ENCODE assay signal across 15 cellular contexts in genomic region chr6:4109363-4109815, GRCh38. TPM values are rescaled to one million over a fixed set of nuclear protein-coding genes. Genes with fewer than 3 reads are reported as not detected.
DNase-seq lines count a peak whose midpoint lies in the region; ATAC-seq, FAIRE-seq and TF ChIP-seq lines count a peak whose summit lies in the region.
"Not testable (repeated sequence)": the region's sequence is repeated elsewhere in the genome, so short reads cannot be mapped to it uniquely, and the experiment has no call there.
"Had no signal": no experiment of that assay in that cellular context is flagged by ENCODE, and none has a peak within 500 bp of the region (broad histone marks: within the 10 kb centered on the region; RNA-seq: fewer than 3 reads in every experiment).

No MANE protein-coding gene starts in this region.

- H3K36me3 Mint-ChIP-seq in natural killer cell = peaks cover 11% of the 10 kb centered on the region

- not testable (repeated sequence) for TF ChIP-seq POLR2A in gastroesophageal sphincter (IDR thresholded peaks at IDR 0.05); stomach (IDR thresholded peaks at IDR 0.05)

- TF ChIP-seq EP300 in gastroesophageal sphincter (IDR thresholded peaks at IDR 0.05); stomach (IDR thresholded peaks at IDR 0.05): not testable (repeated sequence)

- ATAC-seq in gastroesophageal sphincter (peak; percentile 86), natural killer cell (peak in 2 of 3 donors; percentile 41 to 42)

- TF ChIP-seq CTCF in astrocyte of the cerebellum (IDR thresholded peaks at IDR 0.05; ENCODE audit: low read depth, low read length, missing control alignments); gastroesophageal sphincter (IDR thresholded peaks at IDR 0.05); kidney (IDR thresholded peaks at IDR 0.05; ENCODE audit: borderline replicate concordance, extremely low read depth, insufficient read depth); natural killer cell (IDR thresholded peaks at IDR 0.05); stomach (IDR thresholded peaks at IDR 0.05): not testable (repeated sequence)

- FAIRE-seq in kidney (lab: Jason Lieb, UNC) = peak; percentile 96

- intact Hi-C loops in kidney (cut with DNase I); natural killer cell (cut with micrococcal nuclease); stomach (cut with DNase I; ENCODE audit: low total_unique reads): not testable (repeated sequence)

- H3K4me1 ChIP-seq in gastroesophageal sphincter = peaks cover 0 to 22% (median 6%) of the 10 kb centered on the region in 3 donors
- peaks cover 5 to 11% of the 10 kb centered on the region in 2 donors for H3K4me1 ChIP-seq in kidney (ENCODE audit: control insufficient read depth in 1 of 2, insufficient read depth in 1 of 2, low read depth in 1 of 2, low read length in 2 of 2)
- H3K4me1 ChIP-seq in stomach = peaks cover 5 to 30% (median 21%) of the 10 kb centered on the region in 4 donors

- in situ Hi-C loops in astrocyte of the cerebellum (cut with HindIII; ENCODE audit: low sequenced_read_pairs) = not testable (repeated sequence)

- not testable (repeated sequence) for H3K9ac ChIP-seq in kidney (ENCODE audit: low read length in 2 of 2)

- H3K4me1 Mint-ChIP-seq in natural killer cell = not testable (repeated sequence)

- WGBS in gastroesophageal sphincter (ENCODE audit: low coverage in 1 of 2), 2 donors = 19 to 23% methylated on average over 4 of the region's 4 CpGs
- 11 to 31% (median 16%) methylated on average over 4 of the region's 4 CpGs for WGBS in stomach, 5 donors

- not testable (repeated sequence) for H3K9me3 Mint-ChIP-seq in natural killer cell

- not testable (repeated sequence) for H3K27me3 ChIP-seq in gastroesophageal sphincter, stomach

- H3K27ac Mint-ChIP-seq in natural killer cell = not testable (repeated sequence)

- DNase-seq in HT1080 (ENCODE audit: low read depth) (peak; percentile 37), astrocyte of the cerebellum (ENCODE audit: low read depth) (peak; percentile 81), dermis blood vessel endothelial cell (peak; percentile 61)
- not testable (repeated sequence) for DNase-seq in kidney, natural killer cell, stomach

- peak overlapping the region in 2 of 4 donors; percentile 38 to 68 for H3K27ac ChIP-seq in gastroesophageal sphincter
- H3K27ac ChIP-seq in kidney (ENCODE audit: low read depth in 2 of 2, low read length in 2 of 2) = not testable (repeated sequence)
- H3K27ac ChIP-seq in stomach = peak overlapping the region in 4 of 5 donors; percentile 73 to 79 (median 78)

- not testable (repeated sequence) for H3K36me3 ChIP-seq in gastroesophageal sphincter; kidney (ENCODE audit: control insufficient read depth in 1 of 2, insufficient read depth in 2 of 2, low read length in 2 of 2); stomach

- H3K9me3 ChIP-seq in gastroesophageal sphincter (peaks cover 0 to 12% (median 0%) of the 10 kb centered on the region in 3 donors), stomach (peaks cover 0 to 16% (median 7%) of the 10 kb centered on the region in 4 donors)
- H3K9me3 ChIP-seq in kidney (ENCODE audit: control insufficient read depth in 1 of 2, low read length in 2 of 2) = not testable (repeated sequence)

- peaks cover 4 to 33% of the 10 kb centered on the region in 2 donors for H3K27me3 Mint-ChIP-seq in natural killer cell (ENCODE audit: low read depth in 2 of 2)

- not testable (repeated sequence) for H3K4me3 ChIP-seq in astrocyte of the cerebellum (ENCODE audit: low read depth, low read length); gastroesophageal sphincter; stomach
- peak overlapping the region in 1 of 2 donors; percentile 37 for H3K4me3 ChIP-seq in kidney (ENCODE audit: low read length in 2 of 2)

- H3K4me3 Mint-ChIP-seq in natural killer cell = not testable (repeated sequence)

RNA-seq across cellular contexts. Expression of gene ECI2, which starts 26.0 kb away (rescaled TPM):
- total RNA-seq in HT1080 (2014; rRNA removed; shearing (Covaris generic)) = 70.7 and 78.5 TPM in 2 replicates
- 79.7 and 86.7 TPM in 2 replicates for polyA plus RNA-seq in HT1080 (2015; cell fraction: cytosol; rRNA removed)
- polyA plus RNA-seq in HT1080 (2015; cell fraction: nucleus; rRNA removed) = 77.0 and 78.0 TPM in 2 replicates
- total RNA-seq in dermis blood vessel endothelial cell (80.7 and 92.1 TPM in 2 replicates), gastroesophageal sphincter (10 to 100 TPM; 44.0 to 87.3 (median 46.9) TPM), kidney (51.9 TPM), natural killer cell (10 to 100 TPM; 17.2 to 21.6 (median 19.6) TPM), stomach (100 to 1,000 TPM in 1 of 5 donors, 10 to 100 TPM in 4; 22.8 to 107 (median 45.6) TPM)
- polyA plus RNA-seq in kidney (ENCODE audit: insufficient read depth, low read depth, low replicate concordance) (210 TPM), stomach (100 to 1,000 TPM in 1 of 3 donors, 10 to 100 TPM in 2; 65.4 to 102 (median 90.9) TPM)

RNA-seq across cellular contexts. Expression of gene FAM217A, which starts 30.5 kb away (rescaled TPM):
- total RNA-seq in HT1080 (2014; rRNA removed; shearing (Covaris generic)) = not detected in 2 replicates
- not detected in 2 replicates for polyA plus RNA-seq in HT1080 (2015; cell fraction: cytosol; rRNA removed)
- polyA plus RNA-seq in HT1080 (2015; cell fraction: nucleus; rRNA removed) = not detected in 2 replicates
- total RNA-seq in dermis blood vessel endothelial cell (not detected in 2 replicates), gastroesophageal sphincter (not detected), kidney (not detected), natural killer cell (not detected), stomach (not detected)
- polyA plus RNA-seq in kidney (ENCODE audit: insufficient read depth, low read depth, low replicate concordance) (0.56 TPM), stomach (under 1 TPM in 2 of 3 donors, not detected in 1; 0.08 to 0.68 TPM)
- total RNA-seq: activated CD4-positive, alpha-beta T cell treated with anti-CD3 and anti-CD28 coated beads, Interleukin-2, amount 10 ng/mL, durations not matched to agents 24 days and 14 days; activated T-cell treated with anti-CD3 and anti-CD28 coated beads, Interleukin-2, amount 50 U/mL, for 4 hours; CD4-positive, alpha-beta memory T cell; epithelial cell of proximal tubule; H1; lower leg skin; posterior vena cava; temporal lobe had no signal
- polyA plus RNA-seq: CD4-positive, alpha-beta memory T cell had no signal
